In genomic region chr7:41924798-41925197, GRCh38 we compare ENCODE assay signal across 21 cellular contexts.
"Had no signal": no experiment of that assay in that cellular context is flagged by ENCODE, and none has a peak within 500 bp of the region (broad histone marks: within the 10 kb centered on the region; RNA-seq: fewer than 3 reads in every experiment).

No MANE protein-coding gene starts in this region.

- H3K4me1 ChIP-seq: colonic mucosa, spleen had no signal

- H3K27ac ChIP-seq: colonic mucosa, heart left ventricle, spleen, stomach had no signal

- H3K9me3 ChIP-seq: colonic mucosa, heart left ventricle, spleen, stomach had no signal

- ATAC-seq: esophagus mucosa; heart left ventricle; left colon; left ventricle myocardium superior; natural killer cell treated with Interleukin-12 subunit alpha and Interleukin-12 subunit beta and Interleukin-15 and Interleukin-18, amount 100 ng/mL, for 72 hours; sciatic nerve; stimulated activated memory B cell treated with anti-CD40 and anti-IgM and Interleukin-4, amounts not matched to agents 10 μg/mL and 1 μg/mL and 100 μg/mL, for 72 hours had no signal

- H3K27me3 ChIP-seq: colonic mucosa, heart left ventricle, spleen, stomach had no signal

- DNase-seq: colonic mucosa; effector CD8-positive, alpha-beta T cell; foreskin melanocyte; heart left ventricle; hippocampal formation; left colon; left ventricle myocardium superior; mesenchymal stem cell; midbrain; spleen; stimulated activated CD4-positive, alpha-beta T cell treated with anti-CD3 and anti-CD28 coated beads, Interleukin-15, amount 100 ng/mL, for 24 hours; stimulated activated CD4-positive, alpha-beta T cell treated with anti-CD3 and anti-CD28 coated beads, Interleukin-1b, Interleukin-23, amount 100 ng/mL, for 48 hours; stimulated activated CD4-positive, alpha-beta T cell treated with anti-CD3 and anti-CD28 coated beads, Interleukin-4, amount 100 ng/mL, for 24 hours; stomach; substantia nigra; trophoblast cell had no signal

- H3K4me3 Mint-ChIP-seq: natural killer cell treated with Interleukin-12 subunit alpha and Interleukin-12 subunit beta and Interleukin-15 and Interleukin-18, amount 100 ng/mL, for 72 hours; stimulated activated memory B cell treated with anti-CD40 and anti-IgM and Interleukin-4, amounts not matched to agents 10 μg/mL and 1 μg/mL and 100 μg/mL, for 72 hours had no signal

- H3K27me3 Mint-ChIP-seq: stimulated activated memory B cell treated with anti-CD40 and anti-IgM and Interleukin-4, amounts not matched to agents 10 μg/mL and 1 μg/mL and 100 μg/mL, for 72 hours had no signal

- H3K9me3 Mint-ChIP-seq: natural killer cell treated with Interleukin-12 subunit alpha and Interleukin-12 subunit beta and Interleukin-15 and Interleukin-18, amount 100 ng/mL, for 72 hours had no signal

- H3K4me3 ChIP-seq: colonic mucosa, heart left ventricle, lung, spleen, stomach had no signal

- H3K36me3 ChIP-seq: colonic mucosa, heart left ventricle, spleen, stomach had no signal

- H3K27ac Mint-ChIP-seq: natural killer cell treated with Interleukin-12 subunit alpha and Interleukin-12 subunit beta and Interleukin-15 and Interleukin-18, amount 100 ng/mL, for 72 hours; stimulated activated memory B cell treated with anti-CD40 and anti-IgM and Interleukin-4, amounts not matched to agents 10 μg/mL and 1 μg/mL and 100 μg/mL, for 72 hours had no signal
